8 cellular contexts compared by ENCODE assay signal in genomic region chr4:184409911-184410692, GRCh38.
DNase-seq lines count a peak whose midpoint lies in the region; ATAC-seq, FAIRE-seq and TF ChIP-seq lines count a peak whose summit lies in the region.
"Had no signal": no experiment of that assay in that cellular context is flagged by ENCODE, and none has a peak within 500 bp of the region (broad histone marks: within the 10 kb centered on the region; RNA-seq: fewer than 3 reads in every experiment).

No MANE protein-coding gene starts in this region.

- H3K27ac ChIP-seq in vagina = no peak overlapping the region

- TF ChIP-seq CTCF in vagina (IDR thresholded peaks at IDR 0.05) = no peak

- intact Hi-C loops in vagina (cut with DNase I) = loop anchor here (5.0 kb wide), 1 partner anchor 127 kb away; no protein-coding TSS in a partner anchor

- no peak overlapping the region for H3K4me3 ChIP-seq in vagina

- peaks cover 40% of the 10 kb centered on the region for H3K4me1 ChIP-seq in vagina

- peak; percentile 15 for DNase-seq in activated T-helper 9 cell treated with anti-CD3 and anti-CD28 coated beads, Interleukin-2, amount 50 U/mL, for 16 hours (ENCODE audit: low read depth)
- peak; percentile 37 for DNase-seq in stimulated activated CD4-positive, alpha-beta T cell treated with anti-CD3 and anti-CD28 coated beads, Interleukin-4, amount 100 ng/mL, for 24 hours
- DNase-seq in vagina (ENCODE audit: extremely low spot score in 2 of 2) (no peak), HTR-8/SVneo (ENCODE audit: insufficient read length, low spot score) (no peak)
- DNase-seq: NCI-H69 had no signal

- no peaks in the 10 kb centered on the region for H3K27me3 ChIP-seq in vagina

- no peaks in the 10 kb centered on the region for H3K9me3 ChIP-seq in vagina

- peak; percentile 76 for ATAC-seq in GM19395 (IDR thresholded peaks at IDR 0.05; ENCODE audit: unreplicated experiment)
- peak; percentile 65 for ATAC-seq in HG03354 (IDR thresholded peaks at IDR 0.05; ENCODE audit: poor library complexity, severe bottlenecking, unreplicated experiment)
- no peak for ATAC-seq in GM18498 (IDR thresholded peaks at IDR 0.05; ENCODE audit: unreplicated experiment)

- H3K36me3 ChIP-seq in vagina = peaks cover 0 to 16% of the 10 kb centered on the region in 2 donors

- no peak for FAIRE-seq in HTR-8/SVneo (lab: Jason Lieb, UNC)

- no peak for TF ChIP-seq POLR2A in vagina (IDR thresholded peaks at IDR 0.05)

Comparison
In these comparisons a context has a peak if more than half of its experiments do, and no peak if none do; other contexts are left out.
1. DNase-seq: peak in activated T-helper 9 cell treated with anti-CD3 and anti-CD28 coated beads, Interleukin-2, amount 50 U/mL, for 16 hours (single experiment) and stimulated activated CD4-positive, alpha-beta T cell treated with anti-CD3 and anti-CD28 coated beads, Interleukin-4, amount 100 ng/mL, for 24 hours (single experiment); none in vagina (0 of 2) and HTR-8/SVneo (single experiment).